23 cellular contexts compared by ENCODE assay signal in genomic region chr10:86840498-86840897, GRCh38.
DNase-seq lines count a peak whose midpoint lies in the region; ATAC-seq and TF ChIP-seq lines count a peak whose summit lies in the region.
"Had no signal": no experiment of that assay in that cellular context is flagged by ENCODE, and none has a peak within 500 bp of the region (broad histone marks: within the 10 kb centered on the region; RNA-seq: fewer than 3 reads in every experiment).

No MANE protein-coding gene starts in this region.

- H3K9ac ChIP-seq in SK-N-SH, result no peak overlapping the region
- no peak overlapping the region for H3K9ac ChIP-seq in GM23248

- H3K36me3 ChIP-seq in SK-N-SH (replicated peaks in 1 of 2; ENCODE audit: control insufficient read depth in 1 of 2, insufficient read depth in 2 of 2, low read length in 1 of 2) (peaks cover 13 to 40% of the 10 kb centered on the region in 2 experiments), psoas muscle (ENCODE audit: insufficient read depth in 1 of 2, low read depth in 1 of 2) (peaks cover 0 to 15% of the 10 kb centered on the region in 2 donors), GM23248 (ENCODE audit: low read depth) (peaks cover 12% of the 10 kb centered on the region)

- H3K36me3 Mint-ChIP-seq in WTC11 (peaks cover 26% of the 10 kb centered on the region), nephron progenitor cell (ENCODE audit: low read depth) (peaks cover 42% of the 10 kb centered on the region)

- H3K4me3 ChIP-seq in SK-N-SH (ENCODE audit: low read depth in 2 of 2, low read length in 1 of 2) (no peak overlapping the region), psoas muscle (no peak overlapping the region), GM23248 (no peak overlapping the region)
- H3K4me3 ChIP-seq: SK-N-MC had no signal

- no peaks in the 10 kb centered on the region for H3K27me3 ChIP-seq in SK-N-SH (ENCODE audit: insufficient read depth)
- H3K27me3 ChIP-seq in psoas muscle (ENCODE audit: insufficient read depth in 3 of 3, low read length in 2 of 3), result no peaks in the 10 kb centered on the region
- H3K27me3 ChIP-seq in GM23248 (replicated peaks; ENCODE audit: insufficient read depth), result no peaks in the 10 kb centered on the region

- TF ChIP-seq RAD21 in SK-N-SH (IDR thresholded peaks at IDR 0.05; ENCODE audit: low read length), result no peak

- H3K27ac ChIP-seq in SK-N-SH (ENCODE audit: low read depth in 2 of 2, low read length in 1 of 2) (peak overlapping the region in 1 of 2 experiments; percentile 59; a peak in 2 of 4 replicates), psoas muscle (no peak overlapping the region), GM23248 (no peak overlapping the region)
- H3K27ac ChIP-seq: SK-N-MC had no signal

- intact Hi-C loops in psoas muscle (cut with DNase I), result no loop called here

- H2AFZ ChIP-seq in SK-N-SH (ENCODE audit: low read depth), result no peak overlapping the region
- no peak overlapping the region for H2AFZ ChIP-seq in GM23248

- peak; percentile 58 for DNase-seq in SK-N-SH
- DNase-seq in WTC11 (ENCODE audit: low spot score), result no peak
- DNase-seq in foreskin melanocyte, result peak; percentile 90
- DNase-seq in nephron progenitor cell, result no peak
- no peak for DNase-seq in psoas muscle
- no peak for DNase-seq in GM23248
- DNase-seq in dedifferentiated amniotic fluid mesenchymal stem cell (ENCODE audit: extremely low spot score), result no peak
- DNase-seq: 8988T; C1 segment of cervical spinal cord; Calu3; CD8-positive, alpha-beta T cell; DMS153; HFFc6; MV-4-11; NCI-H1105 treated with DMSO at 0.1 percent for 48 hours; NCI-H2081; NCI-H2171; NCI-H345; NCI-H524; NCI-H774; Right ventricle myocardium superior had no signal

- H3K4me2 ChIP-seq in SK-N-SH (no peak overlapping the region), GM23248 (ENCODE audit: unreplicated experiment) (no peak overlapping the region)

- H4K20me1 ChIP-seq in SK-N-SH (ENCODE audit: insufficient read depth) (peaks cover 34% of the 10 kb centered on the region), GM23248 (ENCODE audit: insufficient read depth) (no peaks in the 10 kb centered on the region)

- H3K4me1 Mint-ChIP-seq in WTC11, result peaks cover 79% of the 10 kb centered on the region
- peaks cover 26% of the 10 kb centered on the region for H3K4me1 Mint-ChIP-seq in nephron progenitor cell

- no peaks in the 10 kb centered on the region for H3K9me3 Mint-ChIP-seq in WTC11
- no peaks in the 10 kb centered on the region for H3K9me3 Mint-ChIP-seq in nephron progenitor cell
- H3K9me3 Mint-ChIP-seq: CD8-positive, alpha-beta T cell; HFFc6 had no signal

- H3K4me3 Mint-ChIP-seq in WTC11 (no peak overlapping the region), nephron progenitor cell (no peak overlapping the region)
- H3K4me3 Mint-ChIP-seq: CD8-positive, alpha-beta T cell; HFFc6 had no signal

- WGBS in SK-N-SH (ENCODE audit: low lambda C conversion rate), result 76% methylated on average over 4 of the region's 4 CpGs
- WGBS in psoas muscle, 3 donors, result 93 to 96% (median 95%) methylated on average over 4 of the region's 4 CpGs
- WGBS in GM23248 (ENCODE audit: low coverage in 1 of 2, low lambda C conversion rate in 2 of 2, missing lambda C conversion rate in 2 of 2), 2 experiments, result 91 to 93% methylated on average over 4 of the region's 4 CpGs

- CTCF ChIA-PET in SK-N-SH (lab: Yijun Ruan, JAX) (interaction anchor here (0.6 to 1.4 kb wide), 5 partner anchors 12 to 148 kb away, joined by 3 to 4 read pairs (median 3); no protein-coding TSS in a partner anchor), WTC11 (lab: Charles Lee) (interaction anchor here (1.0 to 1.3 kb wide), 3 partner anchors 12 to 58 kb away, joined by 3 to 4 read pairs (median 4); no protein-coding TSS in a partner anchor)

- peaks cover 0 to 5% of the 10 kb centered on the region in 2 experiments; a peak in 1 of 4 replicates for H3K4me1 ChIP-seq in SK-N-SH (ENCODE audit: control insufficient read depth in 1 of 2, insufficient read depth in 2 of 2, low read depth in 1 of 2, low read length in 1 of 2)
- H3K4me1 ChIP-seq in psoas muscle, result peaks cover 18% of the 10 kb centered on the region
- H3K4me1 ChIP-seq in GM23248 (ENCODE audit: insufficient read depth), result no peaks in the 10 kb centered on the region

- in situ Hi-C loops in GM23248 (cut with MboI), result no loop called here

- POLR2A ChIA-PET in SK-N-SH (lab: Yijun Ruan, JAX), result interaction anchor here (0.6 kb wide), 1 partner anchor 10 kb away, joined by 3 read pairs; no protein-coding TSS in a partner anchor
- POLR2A ChIA-PET in WTC11 (lab: Charles Lee), result interaction anchor here (0.6 to 1.5 kb wide), 3 partner anchors 9 to 136 kb away, joined by 3 to 6 read pairs (median 4); no protein-coding TSS in a partner anchor

- no peaks in the 10 kb centered on the region for H3K9me2 ChIP-seq in SK-N-SH
- no peaks in the 10 kb centered on the region for H3K9me2 ChIP-seq in GM23248 (ENCODE audit: insufficient read depth)

- peak in 1 of 2 experiments; percentile 43; a peak in 1 of 4 replicates for TF ChIP-seq EP300 in SK-N-SH (IDR thresholded peaks at IDR 0.05; ENCODE audit: borderline replicate concordance in 1 of 2, low read depth in 1 of 2, low read length in 1 of 2)

- ATAC-seq in SK-N-SH treated with all-trans-retinoic acid at 6 μM for 48 hours (no peak), WTC11 (no peak), psoas muscle (no peak)
- ATAC-seq: CD8-positive, alpha-beta T cell had no signal

- H3K27me3 Mint-ChIP-seq in WTC11 (ENCODE audit: low read depth) (no peaks in the 10 kb centered on the region), nephron progenitor cell (ENCODE audit: low read depth, poor library complexity) (no peaks in the 10 kb centered on the region)

- peak overlapping the region; percentile 16 for H3K27ac Mint-ChIP-seq in WTC11
- H3K27ac Mint-ChIP-seq in nephron progenitor cell, result peak overlapping the region; percentile 2
- H3K27ac Mint-ChIP-seq: CD8-positive, alpha-beta T cell; HFFc6 had no signal

- TF ChIP-seq CTCF in SK-N-SH (IDR thresholded peaks at IDR 0.05) (no peak), WTC11 (IDR thresholded peaks at IDR 0.05) (no peak), nephron progenitor cell (IDR thresholded peaks at IDR 0.05) (no peak), psoas muscle (IDR thresholded peaks at IDR 0.05) (no peak)

- H3K9me3 ChIP-seq in SK-N-SH (no peaks in the 10 kb centered on the region), psoas muscle (no peaks in the 10 kb centered on the region), GM23248 (ENCODE audit: low read depth) (no peaks in the 10 kb centered on the region)

- no peaks in the 10 kb centered on the region for H3F3A ChIP-seq in SK-N-SH (replicated peaks; ENCODE audit: insufficient read depth)
- H3F3A ChIP-seq in GM23248 (ENCODE audit: insufficient read depth), result no peaks in the 10 kb centered on the region

- H3K79me2 ChIP-seq in SK-N-SH (ENCODE audit: insufficient read depth) (peaks cover 58% of the 10 kb centered on the region), GM23248 (ENCODE audit: insufficient read depth) (peaks cover 54% of the 10 kb centered on the region)

TF ChIP-seq in SK-N-SH, 30 proteins besides CTCF, POLR2A, EP300 and RAD21 (continues in another document):
- no peak for TF ChIP-seq FOSL2 (IDR thresholded peaks at IDR 0.05; ENCODE audit: borderline replicate concordance, low read depth)

TF ChIP-seq in SK-N-SH treated with all-trans-retinoic acid at 6 μM for 48 hours, 23 proteins besides CTCF, POLR2A, EP300 and RAD21 (continues in another document):
- no peak for TF ChIP-seq OSR1 (CRISPR knock-in tag; IDR thresholded peaks at IDR 0.05)
- TF ChIP-seq, protein P1, sequence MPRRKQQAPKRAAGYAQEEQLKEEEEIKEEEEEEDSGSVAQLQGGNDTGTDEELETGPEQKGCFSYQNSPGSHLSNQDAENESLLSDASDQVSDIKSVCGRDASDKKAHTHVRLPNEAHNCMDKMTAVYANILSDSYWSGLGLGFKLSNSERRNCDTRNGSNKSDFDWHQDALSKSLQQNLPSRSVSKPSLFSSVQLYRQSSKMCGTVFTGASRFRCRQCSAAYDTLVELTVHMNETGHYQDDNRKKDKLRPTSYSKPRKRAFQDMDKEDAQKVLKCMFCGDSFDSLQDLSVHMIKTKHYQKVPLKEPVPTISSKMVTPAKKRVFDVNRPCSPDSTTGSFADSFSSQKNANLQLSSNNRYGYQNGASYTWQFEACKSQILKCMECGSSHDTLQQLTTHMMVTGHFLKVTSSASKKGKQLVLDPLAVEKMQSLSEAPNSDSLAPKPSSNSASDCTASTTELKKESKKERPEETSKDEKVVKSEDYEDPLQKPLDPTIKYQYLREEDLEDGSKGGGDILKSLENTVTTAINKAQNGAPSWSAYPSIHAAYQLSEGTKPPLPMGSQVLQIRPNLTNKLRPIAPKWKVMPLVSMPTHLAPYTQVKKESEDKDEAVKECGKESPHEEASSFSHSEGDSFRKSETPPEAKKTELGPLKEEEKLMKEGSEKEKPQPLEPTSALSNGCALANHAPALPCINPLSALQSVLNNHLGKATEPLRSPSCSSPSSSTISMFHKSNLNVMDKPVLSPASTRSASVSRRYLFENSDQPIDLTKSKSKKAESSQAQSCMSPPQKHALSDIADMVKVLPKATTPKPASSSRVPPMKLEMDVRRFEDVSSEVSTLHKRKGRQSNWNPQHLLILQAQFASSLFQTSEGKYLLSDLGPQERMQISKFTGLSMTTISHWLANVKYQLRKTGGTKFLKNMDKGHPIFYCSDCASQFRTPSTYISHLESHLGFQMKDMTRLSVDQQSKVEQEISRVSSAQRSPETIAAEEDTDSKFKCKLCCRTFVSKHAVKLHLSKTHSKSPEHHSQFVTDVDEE (CRISPR knock-in tag; IDR thresholded peaks at IDR 0.05), result no peak

TF ChIP-seq in WTC11, 78 proteins besides CTCF, POLR2A, EP300 and RAD21 (continues in another document):
- no peak for TF ChIP-seq NFYB (CRISPR knock-in tag; conservative IDR thresholded peaks at IDR 0.05; ENCODE audit: low read depth)
- TF ChIP-seq, protein P2, sequence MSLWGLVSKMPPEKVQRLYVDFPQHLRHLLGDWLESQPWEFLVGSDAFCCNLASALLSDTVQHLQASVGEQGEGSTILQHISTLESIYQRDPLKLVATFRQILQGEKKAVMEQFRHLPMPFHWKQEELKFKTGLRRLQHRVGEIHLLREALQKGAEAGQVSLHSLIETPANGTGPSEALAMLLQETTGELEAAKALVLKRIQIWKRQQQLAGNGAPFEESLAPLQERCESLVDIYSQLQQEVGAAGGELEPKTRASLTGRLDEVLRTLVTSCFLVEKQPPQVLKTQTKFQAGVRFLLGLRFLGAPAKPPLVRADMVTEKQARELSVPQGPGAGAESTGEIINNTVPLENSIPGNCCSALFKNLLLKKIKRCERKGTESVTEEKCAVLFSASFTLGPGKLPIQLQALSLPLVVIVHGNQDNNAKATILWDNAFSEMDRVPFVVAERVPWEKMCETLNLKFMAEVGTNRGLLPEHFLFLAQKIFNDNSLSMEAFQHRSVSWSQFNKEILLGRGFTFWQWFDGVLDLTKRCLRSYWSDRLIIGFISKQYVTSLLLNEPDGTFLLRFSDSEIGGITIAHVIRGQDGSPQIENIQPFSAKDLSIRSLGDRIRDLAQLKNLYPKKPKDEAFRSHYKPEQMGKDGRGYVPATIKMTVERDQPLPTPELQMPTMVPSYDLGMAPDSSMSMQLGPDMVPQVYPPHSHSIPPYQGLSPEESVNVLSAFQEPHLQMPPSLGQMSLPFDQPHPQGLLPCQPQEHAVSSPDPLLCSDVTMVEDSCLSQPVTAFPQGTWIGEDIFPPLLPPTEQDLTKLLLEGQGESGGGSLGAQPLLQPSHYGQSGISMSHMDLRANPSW (CRISPR knock-in tag; conservative IDR thresholded peaks at IDR 0.05; ENCODE audit: low read depth), result no peak

Comparison
In these comparisons a context has a peak if more than half of its experiments do, and no peak if none do; other contexts are left out.
1. DNase-seq: peak in SK-N-SH (single experiment) and foreskin melanocyte (single experiment); none in WTC11 (single experiment), nephron progenitor cell (single experiment), psoas muscle (0 of 2), GM23248 (single experiment) and dedifferentiated amniotic fluid mesenchymal stem cell (single experiment).